ENCODE assay signal across 9 cellular contexts in the genomic region with DNA sequence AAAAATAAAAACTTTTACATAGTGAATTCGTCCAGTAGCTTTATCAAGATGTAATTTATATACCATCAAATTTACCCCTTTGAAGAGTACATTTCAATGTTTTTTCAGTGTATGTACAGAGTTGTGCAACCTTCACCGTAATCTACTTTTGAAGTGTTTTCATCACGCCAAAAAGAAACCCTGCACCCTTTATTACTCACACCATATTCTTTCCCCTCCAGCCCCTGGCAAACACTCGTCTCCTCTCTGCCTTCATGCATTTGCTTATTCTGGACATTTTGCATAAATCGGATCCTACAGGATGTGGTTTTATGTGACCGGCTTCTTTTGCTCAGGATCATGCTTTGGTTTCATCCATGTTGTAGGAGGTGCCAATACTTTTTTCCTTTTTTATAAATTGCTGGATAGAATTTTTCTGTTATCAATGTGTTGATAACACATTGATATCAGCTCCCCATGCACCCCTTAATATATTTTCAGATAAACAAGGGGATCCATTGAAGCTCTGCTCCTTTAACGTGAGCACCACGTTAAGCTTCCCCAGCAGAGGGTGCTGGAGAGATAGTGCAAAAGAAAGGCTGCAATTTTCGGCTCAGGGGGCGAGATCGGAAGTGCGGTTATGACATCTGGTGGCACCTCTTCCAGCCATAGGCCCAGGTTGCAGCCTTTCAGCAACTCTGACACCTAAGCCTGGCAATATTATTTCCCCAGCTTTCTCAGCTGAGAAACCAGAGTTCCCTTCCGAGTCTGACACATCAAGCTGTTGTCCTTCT.
DNase-seq lines count a peak whose midpoint lies in the region; ATAC-seq and TF ChIP-seq lines count a peak whose summit lies in the region.
"Had no signal": no experiment of that assay in that cellular context is flagged by ENCODE, and none has a peak within 500 bp of the region (broad histone marks: within the 10 kb centered on the region; RNA-seq: fewer than 3 reads in every experiment).

No MANE protein-coding gene starts in this region.

- WGBS in right cardiac atrium, result 54% methylated on average over 13 of the region's 13 CpGs

- H3K27me3 Mint-ChIP-seq in Caco-2 (ENCODE audit: insufficient read depth, unreplicated experiment), result no peaks in the 10 kb centered on the region

- ATAC-seq in right cardiac atrium (no peak), HG02610 (IDR thresholded peaks at IDR 0.05; ENCODE audit: unreplicated experiment) (no peak)
- ATAC-seq in activated CD4-positive, CD25-positive, alpha-beta regulatory T cell treated with anti-CD3 and anti-CD28 coated beads, Interleukin-2, amount 50 U/mL, for 24 hours, result no peak

- TF ChIP-seq CTCF in Caco-2 (IDR thresholded peaks at IDR 0.05; ENCODE audit: insufficient read depth in 1 of 2, low read depth in 1 of 2, low read length in 1 of 2, severe bottlenecking in 1 of 2, unreplicated experiment in 1 of 2), result peak; percentile 42 to 46
- TF ChIP-seq CTCF in LNCaP clone FGC (IDR thresholded peaks at IDR 0.05; ENCODE audit: control insufficient read depth, extremely low read depth, insufficient read depth), result peak; percentile 57

- H3K9me3 Mint-ChIP-seq in Caco-2 (ENCODE audit: unreplicated experiment), result no peaks in the 10 kb centered on the region

- no TSS peak for BruUV-seq in Caco-2 (replicated peaks; lab: Mats Ljungman, UMichigan)

- no peaks in the 10 kb centered on the region for H3K27me3 ChIP-seq in Caco-2 (replicated peaks; ENCODE audit: control insufficient read depth, insufficient read depth, low read length)
- H3K27me3 ChIP-seq in right cardiac atrium (ENCODE audit: control insufficient read depth, insufficient read depth), result no peaks in the 10 kb centered on the region

- no peak overlapping the region for H3K27ac ChIP-seq in right cardiac atrium (ENCODE audit: low read length)

- POLR2A ChIA-PET in Caco-2 (lab: Charles Lee), result no interaction called here

- no peaks in the 10 kb centered on the region for H3K4me1 Mint-ChIP-seq in Caco-2 (ENCODE audit: low read depth, unreplicated experiment)

- no peak overlapping the region for H3K27ac Mint-ChIP-seq in Caco-2 (ENCODE audit: unreplicated experiment)

- no peaks in the 10 kb centered on the region for H3K4me1 ChIP-seq in Caco-2
- H3K4me1 ChIP-seq in right cardiac atrium (ENCODE audit: control insufficient read depth, insufficient read depth, low read length), result peaks cover 1% of the 10 kb centered on the region

- H3K36me3 Mint-ChIP-seq in Caco-2 (ENCODE audit: insufficient read depth, unreplicated experiment), result no peaks in the 10 kb centered on the region

- CTCF ChIA-PET in Caco-2 (lab: Charles Lee), result interaction anchor here (1.0 to 1.1 kb wide), 2 partner anchors 173 to 374 kb away, joined by 4 read pairs; no protein-coding TSS in a partner anchor

- DNase-seq in Caco-2, result peak; percentile 35 to 43
- DNase-seq in LNCaP clone FGC (ENCODE audit: low read depth), result no peak
- peak; percentile 37 for DNase-seq in RKO (ENCODE audit: low spot score)
- peak in 2 of 3 donors; percentile 16 to 50 for DNase-seq in right cardiac atrium
- no peak for DNase-seq in GM19240 (ENCODE audit: insufficient read length, low spot score)
- no peak for DNase-seq in hepatic stellate cell (ENCODE audit: low spot score)
- DNase-seq: dermis blood vessel endothelial cell had no signal

- no peaks in the 10 kb centered on the region for H3K36me3 ChIP-seq in Caco-2 (ENCODE audit: control insufficient read depth, insufficient read depth, low read length)

- H3K4me3 ChIP-seq in Caco-2 (ENCODE audit: low read depth, low read length) (no peak overlapping the region), LNCaP clone FGC (ENCODE audit: low read depth, low read length) (no peak overlapping the region), right cardiac atrium (ENCODE audit: low read length) (no peak overlapping the region)

- H3K4me3 Mint-ChIP-seq in Caco-2 (ENCODE audit: unreplicated experiment), result no peak overlapping the region

- intact Hi-C loops in Caco-2 (cut with micrococcal nuclease; ENCODE audit: unreplicated experiment) (loop anchor here (10.0 kb wide), 1 partner anchor 370 kb away; no protein-coding TSS in a partner anchor), right cardiac atrium (cut with DNase I) (loop anchor here in 1 of 4 donors (10.0 kb wide), 1 partner anchor 370 kb away; the partner anchor contains the start of gene ANOS1)

- H3K9me3 ChIP-seq in Caco-2 (no peaks in the 10 kb centered on the region), right cardiac atrium (ENCODE audit: control insufficient read depth, low read length) (no peaks in the 10 kb centered on the region)

Comparison
In these comparisons a context has a peak if more than half of its experiments do, and no peak if none do; other contexts are left out.
1. DNase-seq: peak in Caco-2 (2 of 2), RKO (single experiment) and right cardiac atrium (2 of 3); none in LNCaP clone FGC (single experiment), GM19240 (single experiment) and hepatic stellate cell (single experiment).